In genomic region chr10:17737021-17737965, GRCh38 we compare ENCODE assay signal across 8 cellular contexts. TPM values are rescaled to one million over a fixed set of nuclear protein-coding genes. Genes with fewer than 3 reads are reported as not detected.
DNase-seq lines count a peak whose midpoint lies in the region; TF ChIP-seq lines count a peak whose summit lies in the region.

No MANE protein-coding gene starts in this region.

- H3K9me3 ChIP-seq in ascending aorta (no peaks in the 10 kb centered on the region), transverse colon (no peaks in the 10 kb centered on the region)

- in situ Hi-C loops in transverse colon (cut with MboI; ENCODE audit: low pct_ligation_motif_present in 1 of 4, low pct_unique_long_range_greater_than_20kb in 1 of 4, low sequenced_read_pairs in 3 of 4): loop anchor here in 2 of 4 donors (5.0 to 25.0 kb wide), 2 partner anchors 130 to 500 kb away; no protein-coding TSS in a partner anchor

- 46 to 47% methylated on average over 12 of the region's 12 CpGs for WGBS in transverse colon (ENCODE audit: low coverage in 1 of 2), 2 donors

- TF ChIP-seq EP300 in transverse colon (IDR thresholded peaks at IDR 0.05; ENCODE audit: low read depth): no peak

- no peak for TF ChIP-seq POLR2A in transverse colon (IDR thresholded peaks at IDR 0.05)

- TF ChIP-seq CTCF in ascending aorta (IDR thresholded peaks at IDR 0.05): peak; percentile 30 to 64 (median 37)
- TF ChIP-seq CTCF in transverse colon (IDR thresholded peaks at IDR 0.05): peak; percentile 61 to 71 (median 62)

- H3K4me1 ChIP-seq in ascending aorta (no peaks in the 10 kb centered on the region), transverse colon (peaks cover 0 to 1% (median 0%) of the 10 kb centered on the region in 4 donors)

- no peaks in the 10 kb centered on the region for H3K27me3 ChIP-seq in ascending aorta
- H3K27me3 ChIP-seq in transverse colon: no peaks in the 10 kb centered on the region

- intact Hi-C loops in ascending aorta (cut with DNase I) (loop anchor here (5.0 kb wide), 1 partner anchor 495 kb away; no protein-coding TSS in a partner anchor), transverse colon (cut with DNase I; ENCODE audit: low total_unique reads) (no loop called here)

- H3K4me3 ChIP-seq in ascending aorta: no peak overlapping the region
- no peak overlapping the region for H3K4me3 ChIP-seq in transverse colon

- H3K27ac ChIP-seq in ascending aorta (no peak overlapping the region), transverse colon (no peak overlapping the region)

- no peaks in the 10 kb centered on the region for H3K36me3 ChIP-seq in ascending aorta
- H3K36me3 ChIP-seq in transverse colon: no peaks in the 10 kb centered on the region

- peak; percentile 26 for DNase-seq in NCI-H1105 treated with DMSO at 0.1 percent for 48 hours (lab: John Stamatoyannopoulos, UW)
- no peak for DNase-seq in NCI-H1105 (lab: John Stamatoyannopoulos, UW)
- DNase-seq in Kasumi-1 (lab: John Stamatoyannopoulos, UW): peak; percentile 85 to 87
- no peak for DNase-seq in ascending aorta (ENCODE audit: low spot score in 2 of 2)
- peak; percentile 10 to 41 for DNase-seq in hippocampal formation (lab: John Stamatoyannopoulos, UW)
- no peak for DNase-seq in transverse colon
- no peak for DNase-seq in SK-N-DZ (ENCODE audit: low spot score)
- DNase-seq in mesenteric fat pad (ENCODE audit: low spot score): no peak

RNA-seq across cellular contexts. Expression of gene TMEM236, which starts 14.7 kb away (rescaled TPM):
- not detected for total RNA-seq in ascending aorta
- total RNA-seq in transverse colon: 10 to 100 TPM; 16.9 to 79.6 (median 42.9) TPM
- not detected in 2 replicates for polyA plus RNA-seq in SK-N-DZ (2014; cell fraction: cytosol; rRNA removed)
- not detected in 2 replicates for polyA plus RNA-seq in SK-N-DZ (2014; cell fraction: nucleus; rRNA removed)
- total RNA-seq in mesenteric fat pad: 3.0 TPM

Comparison
In these comparisons a context has a peak if more than half of its experiments do, and no peak if none do; other contexts are left out.
1. DNase-seq: peak in NCI-H1105 treated with DMSO at 0.1 percent for 48 hours (single experiment), Kasumi-1 (2 of 2) and hippocampal formation (2 of 2); none in NCI-H1105 (single experiment), ascending aorta (0 of 2), transverse colon (single experiment), SK-N-DZ (single experiment) and mesenteric fat pad (single experiment).